Comparison of ENCODE assay signal across 18 cellular contexts in the genomic region with DNA sequence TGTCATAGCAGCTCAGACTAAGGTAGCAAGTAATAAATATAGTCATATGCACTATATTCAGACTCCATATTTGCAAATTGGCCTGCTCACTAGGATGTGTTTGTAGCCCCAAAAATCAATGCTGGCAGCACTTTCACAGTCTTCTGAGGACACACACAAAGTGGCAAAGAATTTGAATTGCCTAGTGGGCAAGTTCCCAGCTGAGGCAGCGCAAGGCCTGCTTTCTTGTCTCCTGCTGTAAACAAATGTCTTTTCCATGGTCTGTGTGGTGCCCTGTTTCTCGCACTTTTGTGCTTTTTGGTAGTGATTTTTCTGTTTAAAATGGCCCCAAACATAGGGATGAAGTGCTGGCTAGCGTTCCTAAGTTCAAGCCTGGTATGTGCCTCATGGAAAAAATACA.
A peak's percentile ranks its signal among the peaks of the same experiment; 100 is the strongest.
DNase-seq lines count a peak whose midpoint lies in the region; ATAC-seq lines count a peak whose summit lies in the region.
"Had no signal": no experiment of that assay in that cellular context is flagged by ENCODE, and none has a peak within 500 bp of the region (broad histone marks: within the 10 kb centered on the region; RNA-seq: fewer than 3 reads in every experiment).

No MANE protein-coding gene starts in this region.

- no peaks in the 10 kb centered on the region for H3K4me1 ChIP-seq in right cardiac atrium (ENCODE audit: control insufficient read depth, insufficient read depth, low read length)
- H3K4me1 ChIP-seq: Caco-2, HAP-1 had no signal

- no peaks in the 10 kb centered on the region for H3K27me3 ChIP-seq in right cardiac atrium (ENCODE audit: control insufficient read depth, insufficient read depth)
- H3K27me3 ChIP-seq: BLaER1 had no signal

- DNase-seq in globus pallidus (ENCODE audit: low spot score) = peak; percentile 44
- peak; percentile 36 for DNase-seq in midbrain (lab: John Stamatoyannopoulos, UW)
- peak; percentile 24 for DNase-seq in putamen (ENCODE audit: low spot score)
- DNase-seq in right cardiac atrium = no peak
- DNase-seq in activated CD4-positive, alpha-beta T cell treated with anti-CD3 and anti-CD28 coated beads, Interleukin-2, amount 50 U/mL, for 4 hours = no peak
- DNase-seq: Caco-2; CD4-positive, CD25-positive, alpha-beta regulatory T cell; CD8-positive, alpha-beta T cell; DMS153; DND-41; GDM1; GOT3; HFFc6 had no signal

- no peak overlapping the region for H3K4me3 ChIP-seq in right cardiac atrium (ENCODE audit: low read length)
- H3K4me3 ChIP-seq: BLaER1, GM12878, HAP-1 had no signal

- 72% methylated on average over 3 of the region's 3 CpGs for WGBS in right cardiac atrium

- H3K9me3 ChIP-seq in right cardiac atrium (ENCODE audit: control insufficient read depth, low read length) = no peaks in the 10 kb centered on the region
- H3K9me3 ChIP-seq: BLaER1, Caco-2, HAP-1 had no signal

- intact Hi-C loops in right cardiac atrium (cut with DNase I) = no loop called here

- no peak overlapping the region for H3K27ac ChIP-seq in right cardiac atrium (ENCODE audit: low read length)
- H3K27ac ChIP-seq: BLaER1, C4-2B had no signal

- no peak for ATAC-seq in GM19455 (IDR thresholded peaks at IDR 0.05; ENCODE audit: unreplicated experiment)
- no peak for ATAC-seq in right cardiac atrium
- ATAC-seq: CD8-positive, alpha-beta T cell; GM12878 had no signal

Comparison
In these comparisons a context has a peak if more than half of its experiments do, and no peak if none do; other contexts are left out.
1. DNase-seq: peak in globus pallidus (single experiment), midbrain (single experiment) and putamen (single experiment); none in right cardiac atrium (0 of 3) and activated CD4-positive, alpha-beta T cell treated with anti-CD3 and anti-CD28 coated beads, Interleukin-2, amount 50 U/mL, for 4 hours (0 of 2).